In the genomic region with DNA sequence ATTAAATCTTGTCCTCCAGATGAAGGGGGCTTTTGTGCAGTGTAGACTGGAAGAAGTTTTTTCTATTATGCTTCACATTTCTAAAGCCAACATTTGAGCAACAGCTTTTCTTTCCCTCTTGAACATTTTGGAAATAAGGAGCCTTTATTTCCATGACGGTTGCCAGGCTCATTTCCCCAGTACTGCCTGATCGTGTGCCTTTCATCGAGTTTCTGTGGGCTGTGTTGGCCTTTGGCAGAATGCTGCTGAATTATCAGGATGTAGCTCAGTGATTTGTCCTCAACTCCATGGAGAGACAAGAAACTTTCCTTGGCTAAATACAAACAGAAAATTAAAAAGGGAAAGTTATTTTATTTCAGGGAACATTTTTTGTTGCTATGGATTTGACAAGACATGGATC, we compare ENCODE assay signal across 19 cellular contexts.
"Had no signal": no experiment of that assay in that cellular context is flagged by ENCODE, and none has a peak within 500 bp of the region (broad histone marks: within the 10 kb centered on the region; RNA-seq: fewer than 3 reads in every experiment).

No MANE protein-coding gene starts in this region.

- H3K4me3 ChIP-seq: esophagus squamous epithelium, gastroesophageal sphincter, hepatocyte, lower lobe of right lung, psoas muscle, suprapubic skin, thyroid gland, upper lobe of left lung, uterus had no signal

- H3K4me2 ChIP-seq: hepatocyte had no signal

- H3K36me3 ChIP-seq: esophagus squamous epithelium, gastroesophageal sphincter, lower lobe of right lung, suprapubic skin, thyroid gland, upper lobe of left lung, uterus had no signal

- H3K27ac Mint-ChIP-seq: naive thymus-derived CD4-positive, alpha-beta T cell; nephron progenitor cell had no signal

- H3K4me3 Mint-ChIP-seq: naive thymus-derived CD4-positive, alpha-beta T cell; nephron progenitor cell had no signal

- H3K36me3 Mint-ChIP-seq: naive thymus-derived CD4-positive, alpha-beta T cell had no signal

- H3K4me1 ChIP-seq: esophagus squamous epithelium, gastroesophageal sphincter, lower lobe of right lung, parathyroid adenoma, psoas muscle, suprapubic skin, thyroid gland, upper lobe of left lung, uterus had no signal

- H3K27me3 ChIP-seq: esophagus squamous epithelium, gastroesophageal sphincter, hepatocyte, suprapubic skin, thyroid gland, upper lobe of left lung, uterus had no signal

- ATAC-seq: gastroesophageal sphincter; left lobe of liver; lower lobe of right lung; naive thymus-derived CD4-positive, alpha-beta T cell; psoas muscle had no signal

- H3K79me2 ChIP-seq: hepatocyte, parathyroid adenoma had no signal

- H3K9ac ChIP-seq: parathyroid adenoma had no signal

- H3K4me1 Mint-ChIP-seq: naive thymus-derived CD4-positive, alpha-beta T cell; nephron progenitor cell had no signal

- H3K27ac ChIP-seq: esophagus squamous epithelium, gastroesophageal sphincter, lower lobe of right lung, parathyroid adenoma, psoas muscle, suprapubic skin, thyroid gland, upper lobe of left lung, uterus had no signal

- DNase-seq: central memory CD4-positive, alpha-beta T cell; esophagus squamous epithelium; foreskin fibroblast; lower lobe of right lung; mesenchymal stem cell; naive thymus-derived CD4-positive, alpha-beta T cell; nephron progenitor cell; psoas muscle; small intestine; stimulated activated CD4-positive, alpha-beta T cell treated with anti-CD3 and anti-CD28 coated beads, Interleukin-12 subunit alpha, Interleukin-12 subunit beta, amount 100 ng/mL, for 4 hours; stimulated activated naive CD4-positive, alpha-beta T cell treated with Interleukin-2 at 50 U/mL for 16 hours; thyroid gland; upper lobe of left lung; uterus had no signal
